Comparison of ENCODE assay signal across 8 cellular contexts in the genomic region with DNA sequence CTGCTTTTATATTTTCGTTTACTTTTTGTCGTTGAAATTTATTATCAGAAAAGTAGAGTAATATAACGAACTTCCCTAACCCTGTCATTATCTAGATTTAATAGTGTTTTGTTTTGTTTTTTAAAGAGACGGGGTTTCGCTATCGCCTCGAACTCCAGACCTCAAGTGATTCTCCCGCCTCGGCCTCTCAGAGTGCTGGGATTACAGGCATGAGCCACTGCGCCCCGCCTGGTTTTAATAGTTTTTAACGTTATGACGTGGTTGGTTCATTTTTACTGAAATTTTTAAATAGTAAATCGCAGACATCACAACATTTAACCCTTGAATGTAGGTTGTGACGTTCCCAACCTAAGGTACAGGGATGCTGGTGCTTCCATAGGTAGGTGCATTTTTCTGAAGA. TPM values are rescaled to one million over a fixed set of nuclear protein-coding genes. Genes with fewer than 3 reads are reported as not detected.
DNase-seq lines count a peak whose midpoint lies in the region; ATAC-seq and TF ChIP-seq lines count a peak whose summit lies in the region.

No MANE protein-coding gene starts in this region.

- POLR2A ChIA-PET in Panc1 (lab: Charles Lee), result interaction anchor here (0.6 to 1.2 kb wide), 4 partner anchors 33 to 1023 kb away, joined by 3 to 10 read pairs (median 5); a partner anchor contains a TSS

- ATAC-seq in Panc1 (no peak), aorta (ENCODE audit: low FRiP score) (no peak), HG03442 (IDR thresholded peaks at IDR 0.05; ENCODE audit: unreplicated experiment) (no peak)

- CTCF ChIA-PET in Panc1 (lab: Charles Lee), result no interaction called here

- H3K4me1 ChIP-seq in ES-I3 (ENCODE audit: insufficient read depth, low read length) (peaks cover 5% of the 10 kb centered on the region), Panc1 (ENCODE audit: control insufficient read depth, insufficient read depth, low read length) (peaks cover 26% of the 10 kb centered on the region), mucosa of rectum (ENCODE audit: control insufficient read depth in 2 of 2, insufficient read depth in 2 of 2, low read length in 2 of 2) (peaks cover 30 to 44% of the 10 kb centered on the region in 2 donors), aorta (ENCODE audit: control insufficient read depth in 1 of 2, insufficient read depth in 2 of 2, low read length in 2 of 2) (no peaks in the 10 kb centered on the region)

- DNase-seq in Panc1 (ENCODE audit: low read depth, low spot score), result no peak
- peak; percentile 29 for DNase-seq in choroid plexus epithelial cell (ENCODE audit: low read depth)
- DNase-seq in aorta, result no peak
- no peak for DNase-seq in NCI-H187 (lab: John Stamatoyannopoulos, UW)
- no peak for DNase-seq in DMS79 treated with DMSO at 0.1 percent for 48 hours (lab: John Stamatoyannopoulos, UW)

- intact Hi-C loops in Panc1 (cut with micrococcal nuclease; ENCODE audit: unreplicated experiment), result no loop called here
- intact Hi-C loops in aorta (cut with DNase I), result loop anchor here in 1 of 2 donors (5.0 kb wide), 1 partner anchor 34 kb away; a partner anchor contains a TSS

- H3K27ac ChIP-seq in Panc1 (ENCODE audit: low read length), result peak overlapping the region; percentile 91
- peak overlapping the region; percentile 94 to 95 for H3K27ac ChIP-seq in mucosa of rectum (ENCODE audit: low read depth in 2 of 2, low read length in 2 of 2)
- H3K27ac ChIP-seq in aorta (ENCODE audit: low read depth in 1 of 2, low read length in 2 of 2), result no peak overlapping the region

- no peak for TF ChIP-seq CTCF in Panc1 (IDR thresholded peaks at IDR 0.05)
- TF ChIP-seq CTCF in choroid plexus epithelial cell (conservative IDR thresholded peaks at IDR 0.05; ENCODE audit: low read depth, low read length), result peak; percentile 11

- H3K36me3 ChIP-seq in ES-I3 (ENCODE audit: insufficient read depth, low read length), result peaks cover 15% of the 10 kb centered on the region; the same call in 1 of the 2 replicates
- peaks cover 13% of the 10 kb centered on the region for H3K36me3 ChIP-seq in Panc1 (ENCODE audit: control insufficient read depth, insufficient read depth, low read length)
- peaks cover 18 to 21% of the 10 kb centered on the region in 2 donors for H3K36me3 ChIP-seq in mucosa of rectum (ENCODE audit: control insufficient read depth in 2 of 2, insufficient read depth in 2 of 2, low read length in 2 of 2)
- H3K36me3 ChIP-seq in aorta (ENCODE audit: control insufficient read depth in 1 of 2, insufficient read depth in 2 of 2, low read length in 1 of 2), result peaks cover 4 to 5% of the 10 kb centered on the region in 2 donors

- in situ Hi-C loops in Panc1 (cut with HindIII; ENCODE audit: low pct_unique_long_range_greater_than_20kb, low sequenced_read_pairs), result no loop called here

- H3K4me3 ChIP-seq in Panc1 (ENCODE audit: low read depth in 2 of 2, low read length in 2 of 2) (peak overlapping the region; percentile 78 to 81), choroid plexus epithelial cell (ENCODE audit: low read depth, low read length) (peak overlapping the region; percentile 86), mucosa of rectum (ENCODE audit: low read length in 2 of 2) (peak overlapping the region; percentile 97), aorta (ENCODE audit: low read length in 2 of 2) (peak overlapping the region; percentile 80 to 81)

- TSS peak; percentile 80 for BruUV-seq in Panc1 (replicated peaks; lab: Mats Ljungman, UMichigan)

- H3K9me3 ChIP-seq in ES-I3 (ENCODE audit: control insufficient read depth, insufficient read depth, low read length) (no peaks in the 10 kb centered on the region), Panc1 (ENCODE audit: control insufficient read depth, insufficient read depth, low read depth, low read length) (no peaks in the 10 kb centered on the region), mucosa of rectum (ENCODE audit: control insufficient read depth in 2 of 2, low read length in 2 of 2) (no peaks in the 10 kb centered on the region), aorta (ENCODE audit: control insufficient read depth, low read length) (no peaks in the 10 kb centered on the region)

- 4 to 6% methylated on average over 15 of the region's 15 CpGs for WGBS in aorta, 2 donors

- H3K27me3 ChIP-seq in Panc1 (ENCODE audit: control insufficient read depth, insufficient read depth, low read length), result no peaks in the 10 kb centered on the region
- H3K27me3 ChIP-seq in mucosa of rectum (ENCODE audit: control insufficient read depth in 2 of 2, insufficient read depth in 2 of 2, low read length in 2 of 2), result no peaks in the 10 kb centered on the region
- no peaks in the 10 kb centered on the region for H3K27me3 ChIP-seq in aorta (ENCODE audit: control insufficient read depth in 1 of 2, insufficient read depth in 2 of 2, low read length in 1 of 2)

- H3K9ac ChIP-seq in ES-I3 (ENCODE audit: low read depth, low read length) (peak overlapping the region; percentile 91), mucosa of rectum (ENCODE audit: low read depth in 1 of 2, low read length in 2 of 2) (peak overlapping the region; percentile 86 to 97)

RNA-seq across cellular contexts. Expression of a gene that starts 1.0 kb away (rescaled TPM):
- total RNA-seq in Panc1 (2021; ENCODE audit: unreplicated experiment) (137 TPM), aorta (10 to 100 TPM; 75.6 to 81.5 TPM)
- polyA plus RNA-seq in Panc1 (2012; ENCODE audit: insufficient read length), result 85.4 TPM
- 100 to 1,000 TPM in 1 of 2 donors, 10 to 100 TPM in 1; 87.9 to 120 TPM for polyA plus RNA-seq in aorta

RNA-seq across cellular contexts. Expression of a gene that starts 17.1 kb away (rescaled TPM):
- total RNA-seq in Panc1 (2021; ENCODE audit: unreplicated experiment) (0.39 TPM), aorta (not detected)
- polyA plus RNA-seq in Panc1 (2012; ENCODE audit: insufficient read length), result 0.17 TPM
- not detected for polyA plus RNA-seq in aorta

RNA-seq across cellular contexts. Expression of a gene that starts 32.5 kb away (rescaled TPM):
- total RNA-seq in Panc1 (2021; ENCODE audit: unreplicated experiment) (22.8 TPM), aorta (1 to 10 TPM; 3.3 to 7.1 TPM)
- polyA plus RNA-seq in Panc1 (2012; ENCODE audit: insufficient read length), result 11.7 TPM
- polyA plus RNA-seq in aorta, result 1 to 10 TPM; 1.3 to 2.1 TPM

RNA-seq across cellular contexts. Expression of a gene that starts 32.7 kb away (rescaled TPM):
- total RNA-seq in Panc1 (2021; ENCODE audit: unreplicated experiment) (193 TPM), aorta (10 to 100 TPM; 35.5 to 54.7 TPM)
- 352 TPM for polyA plus RNA-seq in Panc1 (2012; ENCODE audit: insufficient read length)
- polyA plus RNA-seq in aorta, result 100 to 1,000 TPM in 1 of 2 donors, 10 to 100 TPM in 1; 94.2 to 128 TPM

Comparison
In these comparisons a context has a peak if more than half of its experiments do, and no peak if none do; other contexts are left out.
1. H3K27ac ChIP-seq: peak in Panc1 (single experiment) and mucosa of rectum (2 of 2); none in aorta (0 of 2).
2. Peak in every context shown above with its lines, with median percentiles within 50 percentile points of each other: H3K4me3 ChIP-seq.